In the genomic region with DNA sequence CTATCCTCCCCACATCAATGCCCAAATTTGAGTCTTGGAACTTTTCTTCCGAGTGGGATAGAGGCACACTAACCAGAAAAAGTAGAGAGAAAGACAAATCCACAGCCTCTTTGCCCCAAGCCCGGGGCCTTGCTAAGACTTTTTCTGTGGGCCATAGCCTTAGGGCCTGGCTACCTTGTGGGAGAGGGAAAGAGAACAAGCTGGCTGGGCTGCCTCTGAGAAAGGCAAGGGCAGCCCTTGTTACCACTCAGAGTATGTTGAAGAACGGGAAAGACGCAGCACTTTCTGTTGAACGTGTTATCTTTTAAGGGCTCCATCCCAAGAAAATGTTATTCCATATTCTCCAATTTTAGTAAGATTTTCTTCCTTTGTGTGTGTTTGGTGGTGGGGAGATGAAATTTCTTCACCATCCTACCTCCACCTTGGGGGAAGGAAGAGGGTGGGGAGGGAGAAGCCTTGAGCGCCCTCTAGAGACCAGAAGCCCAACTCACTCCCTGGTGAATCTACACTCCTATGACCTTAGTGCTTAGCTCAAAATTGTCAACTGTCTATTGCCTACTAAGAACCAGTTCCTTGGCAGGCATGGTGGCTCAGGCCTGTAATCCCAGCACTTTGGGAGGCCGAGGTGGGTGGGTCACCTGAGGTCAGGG, we compare ENCODE assay signal across 8 cellular contexts. TPM values are rescaled to one million over a fixed set of nuclear protein-coding genes. Genes with fewer than 3 reads are reported as not detected.
A peak's percentile ranks its signal among the peaks of the same experiment; 100 is the strongest.
DNase-seq lines count a peak whose midpoint lies in the region; ATAC-seq and TF ChIP-seq lines count a peak whose summit lies in the region.

No MANE protein-coding gene starts in this region.

- no peak overlapping the region for H3K4me3 ChIP-seq in fibroblast of mammary gland (ENCODE audit: control insufficient read depth, low read depth, low read length)
- H3K4me3 ChIP-seq in effector memory CD4-positive, alpha-beta T cell (ENCODE audit: insufficient read depth, low read depth, low read length, poor library complexity, severe bottlenecking) = no peak overlapping the region

- H3K4me1 ChIP-seq in effector memory CD4-positive, alpha-beta T cell (ENCODE audit: control insufficient read depth, insufficient read depth, low read length, poor library complexity, severe bottlenecking) = no peaks in the 10 kb centered on the region

- H3K36me3 ChIP-seq in effector memory CD4-positive, alpha-beta T cell (ENCODE audit: control insufficient read depth, insufficient read depth, low read length) = no peaks in the 10 kb centered on the region

- H3K9me3 ChIP-seq in effector memory CD4-positive, alpha-beta T cell (ENCODE audit: control insufficient read depth, low read length) = no peaks in the 10 kb centered on the region

- no peak overlapping the region for H3K27ac ChIP-seq in effector memory CD4-positive, alpha-beta T cell (ENCODE audit: insufficient read depth, low read length, poor library complexity, severe bottlenecking)

- DNase-seq in NCI-H2081 (lab: John Stamatoyannopoulos, UW) = peak; percentile 23 to 25
- DNase-seq in NCI-H2081 treated with DMSO at 0.1 percent for 48 hours (lab: John Stamatoyannopoulos, UW) = no peak
- peak; percentile 70 for DNase-seq in activated CD4-positive, alpha-beta T cell treated with anti-CD3 and anti-CD28 coated beads for 48 hours
- peak; percentile 50 for DNase-seq in fibroblast of mammary gland (ENCODE audit: low read depth)
- peak; percentile 21 to 26 for DNase-seq in stimulated activated CD4-positive, alpha-beta T cell treated with anti-CD3 and anti-CD28 coated beads, Interleukin-4, amount 100 ng/mL, for 4 hours
- no peak for DNase-seq in effector memory CD4-positive, alpha-beta T cell
- DNase-seq in left lobe of liver (ENCODE audit: low spot score) = no peak

- H3K27me3 ChIP-seq in effector memory CD4-positive, alpha-beta T cell (replicated peaks; ENCODE audit: control insufficient read depth, insufficient read depth, low read length, poor library complexity, severe bottlenecking) = no peaks in the 10 kb centered on the region

- no peak for ATAC-seq in left lobe of liver

- peak; percentile 55 for TF ChIP-seq CTCF in LNCAP (IDR thresholded peaks at IDR 0.05)
- TF ChIP-seq CTCF in fibroblast of mammary gland (conservative IDR thresholded peaks at IDR 0.05; ENCODE audit: control insufficient read depth, insufficient read depth, low read depth, low read length) = peak; percentile 73

RNA-seq across cellular contexts. Expression of a gene that starts 3.9 kb away (rescaled TPM):
- total RNA-seq in left lobe of liver = 4.5 TPM

Comparison
In these comparisons a context has a peak if more than half of its experiments do, and no peak if none do; other contexts are left out.
1. DNase-seq: peak in NCI-H2081 (2 of 2), activated CD4-positive, alpha-beta T cell treated with anti-CD3 and anti-CD28 coated beads for 48 hours (single experiment), fibroblast of mammary gland (single experiment) and stimulated activated CD4-positive, alpha-beta T cell treated with anti-CD3 and anti-CD28 coated beads, Interleukin-4, amount 100 ng/mL, for 4 hours (2 of 2); none in NCI-H2081 treated with DMSO at 0.1 percent for 48 hours (single experiment), effector memory CD4-positive, alpha-beta T cell (0 of 3) and left lobe of liver (single experiment).